ENCODE assay signal across 11 cellular contexts in the genomic region with DNA sequence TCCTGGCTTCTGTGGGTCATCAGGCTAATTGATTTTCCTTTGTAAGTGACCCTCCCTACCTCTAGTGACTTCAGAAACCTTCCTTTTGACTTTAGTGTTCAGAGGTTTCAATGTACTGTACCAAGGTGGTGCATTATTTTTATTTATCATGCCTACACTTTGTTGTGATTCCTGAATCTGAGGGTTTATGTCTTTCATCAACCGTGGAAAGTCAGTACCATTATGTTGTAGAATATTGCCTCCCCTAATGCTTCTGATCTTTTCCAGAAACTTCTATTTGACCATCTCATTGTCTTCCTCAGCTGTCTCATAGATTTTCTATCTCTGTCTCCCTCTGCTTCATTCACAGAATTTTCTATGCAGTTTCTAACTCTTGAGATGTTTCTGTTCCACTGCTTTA.
"Had no signal": no experiment of that assay in that cellular context is flagged by ENCODE, and none has a peak within 500 bp of the region (broad histone marks: within the 10 kb centered on the region; RNA-seq: fewer than 3 reads in every experiment).

No MANE protein-coding gene starts in this region.

- H3K36me3 ChIP-seq: HAP-1 had no signal

- H3K9ac ChIP-seq: GM23248 had no signal

- DNase-seq: GM23248, GOT3, H7, H9, HCEC 1CT, HFFc6 had no signal

- H3K4me1 ChIP-seq: HAP-1 had no signal

- H3K9me3 ChIP-seq: HAP-1 had no signal

- H3K4me2 ChIP-seq: GM23338 had no signal

- H3K4me3 Mint-ChIP-seq: GM23338, H9, HFFc6 had no signal

- ATAC-seq: GM23338, HCT116 had no signal

- H3K4me3 ChIP-seq: GM23248, GM23338, HAP-1 had no signal

- H2AFZ ChIP-seq: GM23248, GM23338 had no signal

- FAIRE-seq: H1, H54 had no signal

- H3K27ac ChIP-seq: GM23248 had no signal

- H3K27ac Mint-ChIP-seq: GM23338, H9, HFFc6 had no signal
